17 cellular contexts compared by ENCODE assay signal in genomic region chr3:96027718-96028117, GRCh38.
"Had no signal": no experiment of that assay in that cellular context is flagged by ENCODE, and none has a peak within 500 bp of the region (broad histone marks: within the 10 kb centered on the region; RNA-seq: fewer than 3 reads in every experiment).

No MANE protein-coding gene starts in this region.

- DNase-seq: activated CD4-positive, alpha-beta T cell treated with anti-CD3 and anti-CD28 coated beads for 4 hours; activated CD8-positive, alpha-beta memory T cell treated with anti-CD3 and anti-CD28 coated beads, Interleukin-2, amount 50 U/mL, for 4 hours; activated CD8-positive, alpha-beta T cell treated with anti-CD3 and anti-CD28 coated beads for 36 hours; activated gamma-delta T cell treated with Interleukin-2 at 50 U/mL for 16 hours; activated T-cell treated with anti-CD3 and anti-CD28 coated beads, Interleukin-2, amount 50 U/mL, for 72 hours; central memory CD4-positive, alpha-beta T cell; effector memory CD4-positive, alpha-beta T cell; left colon; naive B cell; posterior cingulate gyrus; stimulated activated CD4-positive, alpha-beta T cell treated with anti-CD3 and anti-CD28 coated beads, Interleukin-4, amount 100 ng/mL, for 4 hours; stimulated activated naive CD8-positive, alpha-beta T cell treated with anti-CD3 and anti-CD28 coated beads, Interleukin-15, amount 100 ng/mL, for 72 hours; T1000 had no signal

- H3K27ac ChIP-seq: coronary artery, epithelial cell of prostate, VCaP had no signal

- ATAC-seq: activated CD8-positive, alpha-beta T cell treated with anti-CD3 and anti-CD28 coated beads for 36 hours; activated T-cell treated with anti-CD3 and anti-CD28 coated beads, Interleukin-2, amount 50 U/mL, for 72 hours; left colon; stimulated activated naive CD8-positive, alpha-beta T cell treated with anti-CD3 and anti-CD28 coated beads, Interleukin-15, amount 100 ng/mL, for 72 hours had no signal

- H3K4me3 Mint-ChIP-seq: activated CD8-positive, alpha-beta T cell treated with anti-CD3 and anti-CD28 coated beads for 36 hours; activated T-cell treated with anti-CD3 and anti-CD28 coated beads, Interleukin-2, amount 50 U/mL, for 72 hours; naive B cell; stimulated activated naive CD8-positive, alpha-beta T cell treated with anti-CD3 and anti-CD28 coated beads, Interleukin-15, amount 100 ng/mL, for 72 hours had no signal

- H3K27me3 Mint-ChIP-seq: activated CD8-positive, alpha-beta T cell treated with anti-CD3 and anti-CD28 coated beads for 36 hours; naive B cell; stimulated activated naive CD8-positive, alpha-beta T cell treated with anti-CD3 and anti-CD28 coated beads, Interleukin-15, amount 100 ng/mL, for 72 hours had no signal

- H3K36me3 Mint-ChIP-seq: naive B cell had no signal

- H3K27ac Mint-ChIP-seq: activated CD8-positive, alpha-beta T cell treated with anti-CD3 and anti-CD28 coated beads for 36 hours; activated T-cell treated with anti-CD3 and anti-CD28 coated beads, Interleukin-2, amount 50 U/mL, for 72 hours; naive B cell; stimulated activated naive CD8-positive, alpha-beta T cell treated with anti-CD3 and anti-CD28 coated beads, Interleukin-15, amount 100 ng/mL, for 72 hours had no signal

- H3K4me1 Mint-ChIP-seq: naive B cell; stimulated activated naive CD8-positive, alpha-beta T cell treated with anti-CD3 and anti-CD28 coated beads, Interleukin-15, amount 100 ng/mL, for 72 hours had no signal

- H3K4me3 ChIP-seq: coronary artery, lung had no signal
